Comparison of ENCODE assay signal across 30 cellular contexts in the genomic region with DNA sequence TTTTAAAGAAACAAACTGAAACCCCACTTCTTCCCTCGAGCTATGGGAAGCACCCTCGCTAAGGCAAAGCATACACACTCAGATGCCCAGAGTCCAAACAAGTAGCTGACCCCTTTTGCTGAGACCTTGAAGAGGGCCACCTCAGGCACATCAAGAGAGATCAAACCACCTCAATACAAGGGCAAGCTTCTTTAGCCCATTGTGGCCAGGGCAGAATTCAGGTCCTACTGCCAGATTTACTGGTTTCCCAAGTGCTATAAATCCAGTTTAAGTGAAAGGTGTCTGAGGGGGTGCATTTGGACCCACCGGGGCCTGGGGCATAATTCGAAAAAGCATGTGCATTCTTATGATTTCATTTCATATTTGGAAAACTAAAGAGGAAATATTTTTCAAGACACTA.
"Had no signal": no experiment of that assay in that cellular context is flagged by ENCODE, and none has a peak within 500 bp of the region (broad histone marks: within the 10 kb centered on the region; RNA-seq: fewer than 3 reads in every experiment).

No MANE protein-coding gene starts in this region.

- ATAC-seq: activated CD4-positive, alpha-beta T cell treated with anti-CD3 and anti-CD28 coated beads for 36 hours; activated CD4-positive, CD25-positive, alpha-beta regulatory T cell treated with anti-CD3 and anti-CD28 coated beads, Interleukin-2, amount 50 U/mL, for 24 hours; activated CD8-positive, alpha-beta memory T cell treated with anti-CD3 and anti-CD28 coated beads, Interleukin-2, amount 10 ng/mL, durations not matched to agents 7 days and 5 days; activated CD8-positive, alpha-beta T cell treated with anti-CD3 and anti-CD28 coated beads, Interleukin-2, amount 10 ng/mL, durations not matched to agents 7 days and 5 days; activated naive CD8-positive, alpha-beta T cell treated with anti-CD3 and anti-CD28 coated beads, Interleukin-2, amount 50 U/mL, for 24 hours; body of pancreas; esophagus mucosa; T-helper 17 cell had no signal

- DNase-seq: activated B cell treated with CpG ODN at 0.5 μM for 24 hours; activated CD4-positive, alpha-beta memory T cell treated with anti-CD3 and anti-CD28 coated beads for 36 hours; activated CD4-positive, alpha-beta T cell treated with anti-CD3 and anti-CD28 coated beads for 36 hours; activated CD4-positive, alpha-beta T cell treated with anti-CD3 and anti-CD28 coated beads, Interleukin-2, amount 10 ng/mL, durations not matched to agents 24 days and 14 days; activated CD8-positive, alpha-beta memory T cell treated with anti-CD3 and anti-CD28 coated beads, Interleukin-2, amount 10 ng/mL, durations not matched to agents 7 days and 5 days; activated CD8-positive, alpha-beta memory T cell treated with anti-CD3 and anti-CD28 coated beads, Interleukin-2, amount 50 U/mL, for 4 hours; activated CD8-positive, alpha-beta T cell treated with anti-CD3 and anti-CD28 coated beads, Interleukin-2, amount 10 ng/mL, durations not matched to agents 7 days and 5 days; activated effector memory CD4-positive, alpha-beta T cell treated with anti-CD3 and anti-CD28 coated beads, Interleukin-2, amount 50 U/mL, for 16 hours; activated naive CD4-positive, alpha-beta T cell treated with anti-CD3 and anti-CD28 coated beads for 36 hours; activated naive CD8-positive, alpha-beta T cell treated with anti-CD3 and anti-CD28 coated beads for 36 hours; activated naive CD8-positive, alpha-beta T cell treated with anti-CD3 and anti-CD28 coated beads, Interleukin-2, amount 50 U/mL, for 24 hours; activated T-cell treated with anti-CD3 and anti-CD28 coated beads, Interleukin-2, amount 50 U/mL, for 1 hour; activated T-cell treated with anti-CD3 and anti-CD28 coated beads, Interleukin-2, amount 50 U/mL, for 48 hours; adrenal gland; amygdala; body of pancreas; central memory CD4-positive, alpha-beta T cell; cerebellar nuclear complex; colonic mucosa; dorsolateral prefrontal cortex; effector memory CD4-positive, alpha-beta T cell; endodermal cell; foreskin fibroblast; glutamatergic neuron; T-helper 1 cell; T-helper 17 cell; T1000; WERI-Rb-1 had no signal

- H3K4me3 ChIP-seq: adrenal gland, body of pancreas, colonic mucosa, dorsolateral prefrontal cortex had no signal

- H3K36me3 ChIP-seq: colonic mucosa had no signal

- H3K9me3 ChIP-seq: adrenal gland, body of pancreas, colonic mucosa had no signal

- H3K27ac ChIP-seq: adrenal gland, body of pancreas, colonic mucosa, dorsolateral prefrontal cortex, WERI-Rb-1 had no signal

- H3K4me1 ChIP-seq: colonic mucosa had no signal

- H3K27me3 ChIP-seq: adrenal gland, body of pancreas, colonic mucosa had no signal
